In the genomic region with DNA sequence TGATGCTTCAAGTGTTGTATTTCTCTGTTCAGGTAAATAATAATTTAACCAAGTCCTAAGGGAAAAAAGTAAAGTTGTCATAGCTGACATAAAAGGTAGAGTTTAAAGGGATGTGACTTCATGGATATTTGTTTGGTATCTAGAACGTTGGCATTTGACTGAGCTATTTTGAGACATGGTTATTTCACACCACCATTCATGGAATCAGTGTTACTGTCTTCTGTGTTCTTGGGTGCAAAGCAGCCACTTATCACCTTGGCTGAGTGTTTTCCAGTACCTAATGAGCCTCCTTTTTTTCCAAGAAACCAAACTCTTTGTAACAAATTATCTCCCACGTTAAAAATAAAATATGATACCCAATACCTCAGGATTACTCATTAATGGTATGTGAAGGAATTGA, we compare ENCODE assay signal across 21 cellular contexts.
"Had no signal": no experiment of that assay in that cellular context is flagged by ENCODE, and none has a peak within 500 bp of the region (broad histone marks: within the 10 kb centered on the region; RNA-seq: fewer than 3 reads in every experiment).

No MANE protein-coding gene starts in this region.

- H3K4me3 Mint-ChIP-seq: naive thymus-derived CD4-positive, alpha-beta T cell; neural progenitor cell; stimulated activated memory B cell treated with anti-CD40 and anti-IgM and Interleukin-4, amounts not matched to agents 10 μg/mL and 1 μg/mL and 100 μg/mL, for 72 hours; stimulated activated naive CD8-positive, alpha-beta T cell treated with anti-CD3 and anti-CD28 coated beads, Interleukin-15, Interleukin-2, amounts not matched to agents 100 ng/mL and 50 ng/mL, for 24 hours had no signal

- H3K27me3 Mint-ChIP-seq: naive thymus-derived CD4-positive, alpha-beta T cell; stimulated activated memory B cell treated with anti-CD40 and anti-IgM and Interleukin-4, amounts not matched to agents 10 μg/mL and 1 μg/mL and 100 μg/mL, for 72 hours; stimulated activated naive CD8-positive, alpha-beta T cell treated with anti-CD3 and anti-CD28 coated beads, Interleukin-15, Interleukin-2, amounts not matched to agents 100 ng/mL and 50 ng/mL, for 24 hours had no signal

- H3K4me3 ChIP-seq: dorsolateral prefrontal cortex, esophagus muscularis mucosa, gastroesophageal sphincter, hepatocyte, neural progenitor cell, tibial artery, upper lobe of left lung, vagina had no signal

- H3K36me3 ChIP-seq: neural progenitor cell had no signal

- H3K9me3 ChIP-seq: esophagus muscularis mucosa, gastroesophageal sphincter, tibial artery, upper lobe of left lung, vagina had no signal

- H3K4me1 ChIP-seq: neural progenitor cell had no signal

- H3K27me3 ChIP-seq: dorsolateral prefrontal cortex, esophagus muscularis mucosa, gastroesophageal sphincter, hepatocyte, neural progenitor cell, tibial artery, upper lobe of left lung, vagina had no signal

- H3K27ac ChIP-seq: dorsolateral prefrontal cortex, epithelial cell of prostate, esophagus muscularis mucosa, gastroesophageal sphincter, hepatocyte, neural progenitor cell, tibial artery, upper lobe of left lung, vagina had no signal

- ATAC-seq: gastroesophageal sphincter; left colon; naive thymus-derived CD4-positive, alpha-beta T cell; stimulated activated memory B cell treated with anti-CD40 and anti-IgM and Interleukin-4, amounts not matched to agents 10 μg/mL and 1 μg/mL and 100 μg/mL, for 72 hours had no signal

- DNase-seq: central memory CD4-positive, alpha-beta T cell; cortex of kidney; dorsolateral prefrontal cortex; effector memory CD4-positive, alpha-beta T cell; glutamatergic neuron; kidney; left colon; mammary epithelial cell; naive thymus-derived CD4-positive, alpha-beta T cell; stimulated activated CD4-positive, alpha-beta T cell treated with anti-CD3 and anti-CD28 coated beads, Interleukin-4, amount 100 ng/mL, for 1 hour; stimulated activated CD8-positive, alpha-beta memory T cell treated with anti-CD3 and anti-CD28 coated beads, Interleukin-4, amount 100 ng/mL, for 48 hours; tibial artery; upper lobe of left lung had no signal

- H3K9me3 Mint-ChIP-seq: neural progenitor cell; stimulated activated naive CD8-positive, alpha-beta T cell treated with anti-CD3 and anti-CD28 coated beads, Interleukin-15, Interleukin-2, amounts not matched to agents 100 ng/mL and 50 ng/mL, for 24 hours had no signal

- H3K27ac Mint-ChIP-seq: naive thymus-derived CD4-positive, alpha-beta T cell; neural progenitor cell; stimulated activated memory B cell treated with anti-CD40 and anti-IgM and Interleukin-4, amounts not matched to agents 10 μg/mL and 1 μg/mL and 100 μg/mL, for 72 hours; stimulated activated naive CD8-positive, alpha-beta T cell treated with anti-CD3 and anti-CD28 coated beads, Interleukin-15, Interleukin-2, amounts not matched to agents 100 ng/mL and 50 ng/mL, for 24 hours had no signal
